ENCODE assay signal across 25 cellular contexts in genomic region chr12:14211829-14212455, GRCh38.
DNase-seq lines count a peak whose midpoint lies in the region; ATAC-seq and TF ChIP-seq lines count a peak whose summit lies in the region.
"Had no signal": no experiment of that assay in that cellular context is flagged by ENCODE, and none has a peak within 500 bp of the region (broad histone marks: within the 10 kb centered on the region; RNA-seq: fewer than 3 reads in every experiment).

No MANE protein-coding gene starts in this region.

- TF ChIP-seq CTCF in nephron (IDR thresholded peaks at IDR 0.05; ENCODE audit: unreplicated experiment in 3 of 3) (no peak), foreskin keratinocyte (conservative IDR thresholded peaks at IDR 0.05) (no peak)

- H3K27me3 ChIP-seq in subcutaneous abdominal adipose tissue (ENCODE audit: control insufficient read depth in 5 of 5, insufficient read depth in 4 of 5, low read length in 5 of 5) (no peaks in the 10 kb centered on the region), foreskin keratinocyte (no peaks in the 10 kb centered on the region)
- H3K27me3 ChIP-seq: gastrocnemius medialis, right atrium auricular region, upper lobe of left lung had no signal

- H3K27ac Mint-ChIP-seq in nephron = peak overlapping the region; percentile 82 to 89 (median 86)
- H3K27ac Mint-ChIP-seq: activated CD4-positive, alpha-beta memory T cell treated with anti-CD3 and anti-CD28 coated beads for 36 hours; activated naive CD4-positive, alpha-beta T cell treated with anti-CD3 and anti-CD28 coated beads, Interleukin-2, amount 50 U/mL, for 72 hours; CD4-positive, alpha-beta memory T cell; naive thymus-derived CD8-positive, alpha-beta T cell; stimulated activated naive B cell treated with anti-CD40 and anti-IgM and Interleukin-4, amounts not matched to agents 10 μg/mL and 1 μg/mL and 100 μg/mL, for 72 hours had no signal

- H3K27me3 Mint-ChIP-seq in nephron (ENCODE audit: low read depth) = no peaks in the 10 kb centered on the region
- H3K27me3 Mint-ChIP-seq: activated CD4-positive, alpha-beta memory T cell treated with anti-CD3 and anti-CD28 coated beads for 36 hours; CD4-positive, alpha-beta memory T cell; naive thymus-derived CD8-positive, alpha-beta T cell; stimulated activated naive B cell treated with anti-CD40 and anti-IgM and Interleukin-4, amounts not matched to agents 10 μg/mL and 1 μg/mL and 100 μg/mL, for 72 hours had no signal

- no peaks in the 10 kb centered on the region for H3K9me3 Mint-ChIP-seq in nephron
- H3K9me3 Mint-ChIP-seq: activated CD4-positive, alpha-beta memory T cell treated with anti-CD3 and anti-CD28 coated beads for 36 hours; activated naive CD4-positive, alpha-beta T cell treated with anti-CD3 and anti-CD28 coated beads, Interleukin-2, amount 50 U/mL, for 72 hours; naive thymus-derived CD8-positive, alpha-beta T cell; stimulated activated naive B cell treated with anti-CD40 and anti-IgM and Interleukin-4, amounts not matched to agents 10 μg/mL and 1 μg/mL and 100 μg/mL, for 72 hours had no signal

- H3K4me3 ChIP-seq in subcutaneous abdominal adipose tissue (ENCODE audit: low read depth in 1 of 5, low read length in 5 of 5) = peak overlapping the region in 1 of 5 donors; percentile 4
- H3K4me3 ChIP-seq: gastrocnemius medialis, right atrium auricular region, upper lobe of left lung had no signal

- H3K27ac ChIP-seq in subcutaneous abdominal adipose tissue (ENCODE audit: low read depth, low read length) (peak overlapping the region; percentile 26), foreskin keratinocyte (no peak overlapping the region)
- H3K27ac ChIP-seq: gastrocnemius medialis, right atrium auricular region, upper lobe of left lung, VCaP had no signal

- DNase-seq in NCI-H526 treated with DMSO at 0.1 percent for 48 hours (lab: John Stamatoyannopoulos, UW) (peak; percentile 36), globus pallidus (ENCODE audit: low spot score) (peak; percentile 60), activated gamma-delta T cell treated with Interleukin-2 at 50 U/mL for 16 hours (no peak), foreskin keratinocyte (no peak), NCI-H1694 treated with DMSO at 0.1 percent for 48 hours (lab: John Stamatoyannopoulos, UW) (no peak), DMS79 treated with DMSO at 0.1 percent for 48 hours (lab: John Stamatoyannopoulos, UW) (no peak)
- DNase-seq: activated CD4-positive, alpha-beta memory T cell treated with anti-CD3 and anti-CD28 coated beads for 36 hours; activated T-cell treated with anti-CD3 and anti-CD28 coated beads, Interleukin-2, amount 50 U/mL, for 48 hours; CD4-positive, alpha-beta memory T cell; dermis blood vessel endothelial cell; DND-41; erythroblast; gastrocnemius medialis; GOT3; MM.1S; naive thymus-derived CD8-positive, alpha-beta T cell; NCI-H446; SHP77 treated with DMSO at 0.1 percent for 48 hours; stimulated activated naive B cell treated with anti-CD40 and anti-IgM and Interleukin-4, amounts not matched to agents 10 μg/mL and 1 μg/mL and 100 μg/mL, for 72 hours; upper lobe of left lung had no signal

- H3K9ac ChIP-seq in subcutaneous abdominal adipose tissue (ENCODE audit: low read length in 5 of 5) = peak overlapping the region in 2 of 5 donors; percentile 20 to 37

- ATAC-seq in foreskin keratinocyte = no peak
- ATAC-seq: activated naive CD4-positive, alpha-beta T cell treated with anti-CD3 and anti-CD28 coated beads, Interleukin-2, amount 50 U/mL, for 72 hours; gastrocnemius medialis; naive thymus-derived CD8-positive, alpha-beta T cell; stimulated activated naive B cell treated with anti-CD40 and anti-IgM and Interleukin-4, amounts not matched to agents 10 μg/mL and 1 μg/mL and 100 μg/mL, for 72 hours had no signal

- H3K4me1 ChIP-seq in subcutaneous abdominal adipose tissue (ENCODE audit: control insufficient read depth in 5 of 5, insufficient read depth in 5 of 5, low read length in 5 of 5) = peaks cover 0 to 42% (median 31%) of the 10 kb centered on the region in 5 donors
- peaks cover 22% of the 10 kb centered on the region for H3K4me1 ChIP-seq in foreskin keratinocyte
- H3K4me1 ChIP-seq: right atrium auricular region had no signal

- H3K9me3 ChIP-seq in subcutaneous abdominal adipose tissue (ENCODE audit: control insufficient read depth in 5 of 5, low read length in 5 of 5) = no peaks in the 10 kb centered on the region
- H3K9me3 ChIP-seq: gastrocnemius medialis, upper lobe of left lung had no signal

- no peaks in the 10 kb centered on the region for H3K36me3 ChIP-seq in subcutaneous abdominal adipose tissue (ENCODE audit: control insufficient read depth in 5 of 5, insufficient read depth in 5 of 5, low read length in 5 of 5)
- H3K36me3 ChIP-seq: gastrocnemius medialis, right atrium auricular region, upper lobe of left lung had no signal

- peaks cover 46% of the 10 kb centered on the region for H3K4me1 Mint-ChIP-seq in nephron

- peak overlapping the region in 1 of 3 experiments; percentile 6 for H3K4me3 Mint-ChIP-seq in nephron
- H3K4me3 Mint-ChIP-seq: activated CD4-positive, alpha-beta memory T cell treated with anti-CD3 and anti-CD28 coated beads for 36 hours; CD4-positive, alpha-beta memory T cell; naive thymus-derived CD8-positive, alpha-beta T cell; stimulated activated naive B cell treated with anti-CD40 and anti-IgM and Interleukin-4, amounts not matched to agents 10 μg/mL and 1 μg/mL and 100 μg/mL, for 72 hours had no signal

- no peaks in the 10 kb centered on the region for H3K36me3 Mint-ChIP-seq in nephron (ENCODE audit: low read depth)
- H3K36me3 Mint-ChIP-seq: activated CD4-positive, alpha-beta memory T cell treated with anti-CD3 and anti-CD28 coated beads for 36 hours; CD4-positive, alpha-beta memory T cell; naive thymus-derived CD8-positive, alpha-beta T cell; stimulated activated naive B cell treated with anti-CD40 and anti-IgM and Interleukin-4, amounts not matched to agents 10 μg/mL and 1 μg/mL and 100 μg/mL, for 72 hours had no signal

Comparison
In these comparisons a context has a peak if more than half of its experiments do, and no peak if none do; other contexts are left out.
1. DNase-seq: peak in NCI-H526 treated with DMSO at 0.1 percent for 48 hours (single experiment) and globus pallidus (single experiment); none in activated gamma-delta T cell treated with Interleukin-2 at 50 U/mL for 16 hours (single experiment), foreskin keratinocyte (0 of 2), NCI-H1694 treated with DMSO at 0.1 percent for 48 hours (single experiment) and DMS79 treated with DMSO at 0.1 percent for 48 hours (single experiment).